8 cellular contexts compared by ENCODE assay signal in genomic region chr17:29389994-29390855, GRCh38. TPM values are rescaled to one million over a fixed set of nuclear protein-coding genes. Genes with fewer than 3 reads are reported as not detected.
A peak's percentile ranks its signal among the peaks of the same experiment; 100 is the strongest.
DNase-seq lines count a peak whose midpoint lies in the region; ATAC-seq lines count a peak whose summit lies in the region.

TSS of gene TAOK1 (plus strand) at chr17:29390363. CDS start at chr17:29451549, 61,186 bp downstream.

- DNase-seq in GM04504 (ENCODE audit: low read depth) (peak; percentile 97), NCI-H1105 treated with DMSO at 0.1 percent for 48 hours (lab: John Stamatoyannopoulos, UW) (peak; percentile 88), SKM-1 treated with dmso at 0.1 percent for 144 hours (lab: John Stamatoyannopoulos, UW; ENCODE audit: unreplicated experiment) (peak; percentile 93), globus pallidus (ENCODE audit: low spot score) (peak; percentile 99), nucleus accumbens (lab: John Stamatoyannopoulos, UW) (peak; percentile 80 to 99 (median 97)), superior temporal gyrus (ENCODE audit: extremely low spot score) (peak; percentile 98)
- peak; percentile 98 to 99 for DNase-seq in activated naive CD4-positive, alpha-beta T cell treated with anti-CD3 and anti-CD28 coated beads, Interleukin-2, amount 50 U/mL, for 72 hours (ENCODE audit: low spot score in 2 of 2)

- H3K27ac Mint-ChIP-seq in activated naive CD4-positive, alpha-beta T cell treated with anti-CD3 and anti-CD28 coated beads, Interleukin-2, amount 50 U/mL, for 72 hours, result peak within 1 kb of the TSS; percentile 91 to 97

- no peaks in the 10 kb centered on the region for H3K9me3 Mint-ChIP-seq in activated naive CD4-positive, alpha-beta T cell treated with anti-CD3 and anti-CD28 coated beads, Interleukin-2, amount 50 U/mL, for 72 hours

- ATAC-seq in HG02588 (IDR thresholded peaks at IDR 0.05; ENCODE audit: unreplicated experiment), result peak; percentile 74
- ATAC-seq in activated naive CD4-positive, alpha-beta T cell treated with anti-CD3 and anti-CD28 coated beads, Interleukin-2, amount 50 U/mL, for 72 hours, result peak; percentile 97

- H3K36me3 Mint-ChIP-seq in activated naive CD4-positive, alpha-beta T cell treated with anti-CD3 and anti-CD28 coated beads, Interleukin-2, amount 50 U/mL, for 72 hours, result peaks cover 8 to 18% of the 10 kb centered on the region in 2 donors

RNA-seq across cellular contexts. Expression of gene TAOK1, which starts in this region (rescaled TPM):
- 10 to 100 TPM; 31.6 to 37.9 TPM for total RNA-seq in activated naive CD4-positive, alpha-beta T cell treated with anti-CD3 and anti-CD28 coated beads, Interleukin-2, amount 50 U/mL, for 72 hours

Comparison
In these comparisons a context has a peak if more than half of its experiments do, and no peak if none do; other contexts are left out.
1. Peak in every context shown above with its lines: DNase-seq and ATAC-seq.